27 cellular contexts compared by ENCODE assay signal in the genomic region with DNA sequence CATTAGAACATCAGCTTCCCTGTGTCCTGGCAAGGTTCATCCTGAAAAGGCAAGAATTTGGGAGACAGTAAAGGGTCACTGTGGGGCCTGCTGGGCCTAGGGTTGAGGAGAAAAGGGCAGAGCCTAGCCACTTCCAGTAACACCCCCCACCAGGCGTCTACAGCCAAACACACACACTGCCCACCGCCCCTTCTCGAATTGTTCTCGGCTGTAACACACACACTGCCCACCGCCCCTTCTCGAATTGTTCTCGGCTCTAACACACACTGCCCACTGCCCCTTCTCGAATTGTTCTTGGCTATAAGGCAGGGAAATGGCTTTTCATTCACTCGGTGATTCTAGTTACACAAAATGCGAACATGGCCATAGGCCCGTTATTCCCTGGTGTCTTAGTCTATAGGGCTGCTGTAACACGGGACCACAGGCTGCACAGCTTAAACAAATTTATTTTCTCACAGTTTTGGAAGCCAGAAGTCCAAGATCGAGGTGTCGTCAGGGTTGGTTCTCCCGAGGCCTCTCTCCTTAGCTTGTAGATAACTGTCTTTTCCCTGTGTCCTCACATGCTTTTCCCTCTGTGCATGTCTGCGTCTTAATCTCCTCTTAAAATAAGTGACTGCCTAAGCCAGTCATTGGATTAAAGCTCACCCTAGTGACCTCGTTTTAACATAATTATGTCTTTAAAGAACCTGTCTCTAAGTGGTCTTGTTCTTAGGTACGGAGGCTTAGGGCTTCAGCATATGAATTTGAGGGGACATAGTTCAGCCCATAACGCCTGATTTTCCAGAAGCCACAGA.
"Had no signal": no experiment of that assay in that cellular context is flagged by ENCODE, and none has a peak within 500 bp of the region (broad histone marks: within the 10 kb centered on the region; RNA-seq: fewer than 3 reads in every experiment).

No MANE protein-coding gene starts in this region.

- FAIRE-seq: urothelium cell line had no signal

- H3K4me3 ChIP-seq: ascending aorta, cardiac muscle cell, left ventricle myocardium inferior, lung, mucosa of descending colon, ovary, smooth muscle cell, suprapubic skin, tibial artery had no signal

- H3K4me1 ChIP-seq: ascending aorta, left ventricle myocardium inferior, suprapubic skin, tibial artery had no signal

- H3K36me3 ChIP-seq: ascending aorta, cardiac muscle cell, neutrophil, ovary, suprapubic skin, tibial artery had no signal

- H3K9me3 ChIP-seq: ascending aorta, left ventricle myocardium inferior, neutrophil, ovary, suprapubic skin, tibial artery had no signal

- H3K27me3 ChIP-seq: ascending aorta, cardiac muscle cell, neutrophil, ovary, tibial artery had no signal

- H3K27ac ChIP-seq: ascending aorta, cardiac muscle cell, left ventricle myocardium inferior, neutrophil, ovary, suprapubic skin, tibial artery had no signal

- DNase-seq: activated CD4-positive, alpha-beta T cell treated with anti-CD3 and anti-CD28 coated beads, Interleukin-2, amount 10 ng/mL, durations not matched to agents 7 days and 5 days; activated CD8-positive, alpha-beta T cell treated with anti-CD3 and anti-CD28 coated beads, Interleukin-2, amount 10 ng/mL, durations not matched to agents 7 days and 5 days; activated gamma-delta T cell; activated naive CD4-positive, alpha-beta T cell treated with anti-CD3 and anti-CD28 coated beads, Interleukin-2, amount 10 ng/mL, durations not matched to agents 7 days and 5 days; activated naive CD8-positive, alpha-beta T cell treated with anti-CD3 and anti-CD28 coated beads, Interleukin-2, amount 10 ng/mL, durations not matched to agents 7 days and 5 days; endodermal cell; foreskin fibroblast; hypothalamus; left ventricle myocardium inferior; mesendoderm; mucosa of descending colon; stimulated activated CD4-positive, alpha-beta T cell treated with anti-CD3 and anti-CD28 coated beads, Interleukin-1b, Interleukin-23, amount 100 ng/mL, for 48 hours; stimulated activated CD4-positive, alpha-beta T cell treated with anti-CD3 and anti-CD28 coated beads, Interleukin-4, amount 100 ng/mL, for 4 hours; stimulated activated naive B cell treated with anti-CD40 and anti-IgM and Interleukin-4, amounts not matched to agents 10 μg/mL and 1 μg/mL and 100 μg/mL, for 72 hours; T-helper 2 cell had no signal

- ATAC-seq: activated CD8-positive, alpha-beta T cell treated with anti-CD3 and anti-CD28 coated beads, Interleukin-2, amount 10 ng/mL, durations not matched to agents 7 days and 5 days; esophagus mucosa; mucosa of descending colon; natural killer cell treated with Interleukin-12 subunit alpha and Interleukin-12 subunit beta and Interleukin-15 and Interleukin-18, amount 100 ng/mL, for 72 hours; stimulated activated naive B cell treated with anti-CD40 and anti-IgM and Interleukin-4, amounts not matched to agents 10 μg/mL and 1 μg/mL and 100 μg/mL, for 72 hours; WTC11 had no signal
